Comparison of ENCODE assay signal across 22 cellular contexts in the genomic region with DNA sequence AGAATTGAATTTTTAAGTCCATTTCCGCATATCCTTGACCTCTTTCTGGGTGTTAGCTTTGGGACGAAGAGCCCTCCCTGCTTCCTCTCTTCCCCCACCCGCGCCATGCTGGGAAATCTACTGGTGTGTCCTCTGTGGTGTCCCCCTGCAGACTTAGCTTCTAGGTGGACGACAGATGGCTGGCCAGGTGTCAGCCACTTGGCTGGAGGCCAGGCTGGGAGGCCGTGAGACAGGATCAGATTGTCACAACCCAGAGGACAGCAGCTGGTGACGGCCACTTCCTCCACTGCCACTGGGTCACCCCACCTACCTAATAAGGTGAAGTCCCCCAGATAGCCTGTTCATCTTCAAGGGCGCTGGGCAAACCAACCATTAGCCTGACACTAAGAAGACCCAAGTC.
"Had no signal": no experiment of that assay in that cellular context is flagged by ENCODE, and none has a peak within 500 bp of the region (broad histone marks: within the 10 kb centered on the region; RNA-seq: fewer than 3 reads in every experiment).

No MANE protein-coding gene starts in this region.

- H3K36me3 Mint-ChIP-seq: activated CD4-positive, alpha-beta memory T cell treated with anti-CD3 and anti-CD28 coated beads for 36 hours; activated naive CD8-positive, alpha-beta T cell treated with anti-CD3 and anti-CD28 coated beads, Interleukin-2, amount 10 ng/mL, durations not matched to agents 7 days and 5 days; brain; immature natural killer cell; naive B cell; WTC11 had no signal

- H3K9me3 Mint-ChIP-seq: activated CD4-positive, alpha-beta memory T cell treated with anti-CD3 and anti-CD28 coated beads for 36 hours; activated naive CD8-positive, alpha-beta T cell treated with anti-CD3 and anti-CD28 coated beads, Interleukin-2, amount 10 ng/mL, durations not matched to agents 7 days and 5 days; activated T-helper 2 cell treated with anti-CD3 and anti-CD28 coated beads, Interferon-gamma antibody, Interleukin-2, Interleukin-4, amounts not matched to agents 10 μg/mL and 5 μg/mL and 100 μg/mL, durations not matched to agents 14 hours and 24 hours and 36 hours; effector memory CD8-positive, alpha-beta T cell; immature natural killer cell; naive B cell; stimulated activated naive B cell treated with anti-CD40 and anti-IgM and Interleukin-4, amounts not matched to agents 10 μg/mL and 1 μg/mL and 100 μg/mL, for 72 hours; T-helper 2 cell treated with Interferon-gamma antibody and Interleukin-4, amounts not matched to agents 5 μg/mL and 100 μg/mL, for 36 hours had no signal

- H3K27ac ChIP-seq: esophagus squamous epithelium, parathyroid adenoma, sigmoid colon, thoracic aorta, upper lobe of right lung had no signal

- H3K27me3 Mint-ChIP-seq: naive B cell had no signal

- H2AFZ ChIP-seq: parathyroid adenoma had no signal

- FAIRE-seq: TTC549 had no signal

- H3K9me3 ChIP-seq: esophagus squamous epithelium, sigmoid colon, thoracic aorta, upper lobe of right lung had no signal

- H3K4me1 ChIP-seq: sigmoid colon, upper lobe of right lung had no signal

- H3K9ac ChIP-seq: parathyroid adenoma had no signal

- H3K36me3 ChIP-seq: esophagus squamous epithelium, sigmoid colon, thoracic aorta, upper lobe of right lung had no signal

- ATAC-seq: effector memory CD8-positive, alpha-beta T cell; left ventricle myocardium superior; stimulated activated naive B cell treated with anti-CD40 and anti-IgM and Interleukin-4, amounts not matched to agents 10 μg/mL and 1 μg/mL and 100 μg/mL, for 72 hours; upper lobe of right lung; WTC11 had no signal

- H3K4me1 Mint-ChIP-seq: activated naive CD8-positive, alpha-beta T cell treated with anti-CD3 and anti-CD28 coated beads, Interleukin-2, amount 10 ng/mL, durations not matched to agents 7 days and 5 days; immature natural killer cell; WTC11 had no signal

- H3K4me3 Mint-ChIP-seq: activated CD4-positive, alpha-beta memory T cell treated with anti-CD3 and anti-CD28 coated beads for 36 hours; activated naive CD8-positive, alpha-beta T cell treated with anti-CD3 and anti-CD28 coated beads, Interleukin-2, amount 10 ng/mL, durations not matched to agents 7 days and 5 days; brain; effector memory CD8-positive, alpha-beta T cell; immature natural killer cell; naive B cell; stimulated activated naive B cell treated with anti-CD40 and anti-IgM and Interleukin-4, amounts not matched to agents 10 μg/mL and 1 μg/mL and 100 μg/mL, for 72 hours; T-helper 2 cell treated with Interferon-gamma antibody and Interleukin-4, amounts not matched to agents 5 μg/mL and 100 μg/mL, for 36 hours; WTC11 had no signal

- H3K79me2 ChIP-seq: parathyroid adenoma had no signal

- H3K4me3 ChIP-seq: esophagus squamous epithelium, sigmoid colon, thoracic aorta, upper lobe of right lung had no signal

- H3K27ac Mint-ChIP-seq: activated CD4-positive, alpha-beta memory T cell treated with anti-CD3 and anti-CD28 coated beads for 36 hours; activated naive CD8-positive, alpha-beta T cell treated with anti-CD3 and anti-CD28 coated beads, Interleukin-2, amount 10 ng/mL, durations not matched to agents 7 days and 5 days; activated T-helper 2 cell treated with anti-CD3 and anti-CD28 coated beads, Interferon-gamma antibody, Interleukin-2, Interleukin-4, amounts not matched to agents 10 μg/mL and 5 μg/mL and 100 μg/mL, durations not matched to agents 14 hours and 24 hours and 36 hours; brain; effector memory CD8-positive, alpha-beta T cell; immature natural killer cell; stimulated activated naive B cell treated with anti-CD40 and anti-IgM and Interleukin-4, amounts not matched to agents 10 μg/mL and 1 μg/mL and 100 μg/mL, for 72 hours; T-helper 2 cell treated with Interferon-gamma antibody and Interleukin-4, amounts not matched to agents 5 μg/mL and 100 μg/mL, for 36 hours; WTC11 had no signal

- DNase-seq: activated CD4-positive, alpha-beta memory T cell treated with anti-CD3 and anti-CD28 coated beads for 36 hours; activated CD4-positive, alpha-beta T cell treated with anti-CD3 and anti-CD28 coated beads for 4 hours; activated naive CD4-positive, alpha-beta T cell treated with Interleukin-2 at 50 U/mL for 16 hours; activated naive CD8-positive, alpha-beta T cell treated with anti-CD3 and anti-CD28 coated beads, Interleukin-2, amount 10 ng/mL, durations not matched to agents 7 days and 5 days; amygdala; caudate nucleus; effector memory CD8-positive, alpha-beta T cell; esophagus squamous epithelium; immature natural killer cell; kidney glomerular epithelial cell; left ventricle myocardium superior; naive B cell; sigmoid colon; stimulated activated naive B cell treated with anti-CD40 and anti-IgM and Interleukin-4, amounts not matched to agents 10 μg/mL and 1 μg/mL and 100 μg/mL, for 72 hours; upper lobe of right lung had no signal
